ENCODE assay signal across 10 cellular contexts in the genomic region with DNA sequence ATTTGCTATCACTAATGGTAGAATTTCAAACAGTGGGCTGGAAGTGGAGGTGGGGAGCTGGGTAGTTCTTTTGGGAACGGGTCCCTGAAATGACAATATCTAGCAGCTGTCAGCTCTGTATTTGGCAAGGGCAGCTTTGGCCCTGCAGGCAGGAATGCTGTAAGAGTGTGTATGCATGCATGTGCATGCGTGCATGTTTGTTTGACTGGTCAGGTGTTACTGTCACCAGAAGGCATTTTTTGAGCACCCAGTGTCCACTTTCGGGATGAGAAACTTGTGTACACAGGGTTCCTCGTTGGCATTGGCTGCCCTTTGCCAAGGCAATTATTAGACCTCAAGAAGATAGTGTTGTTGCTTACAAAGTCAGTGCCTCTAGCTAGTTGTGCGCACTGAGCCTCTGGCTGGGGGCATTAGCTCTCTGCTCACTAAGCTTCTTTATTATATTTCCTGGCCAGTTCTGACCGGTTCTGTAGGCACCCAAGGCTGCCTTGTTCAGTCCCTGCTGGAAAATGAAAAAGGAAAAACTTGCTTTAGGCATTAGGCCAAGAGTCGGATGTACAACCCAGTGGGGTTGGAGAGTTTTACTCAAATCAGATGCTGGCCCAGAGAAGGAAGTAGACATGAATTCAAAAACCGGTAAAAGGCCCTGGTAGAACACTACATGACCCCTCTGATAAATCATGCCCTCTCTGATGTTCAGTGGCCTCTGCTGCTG. TPM values are rescaled to one million over a fixed set of nuclear protein-coding genes. Genes with fewer than 3 reads are reported as not detected.
A peak's percentile ranks its signal among the peaks of the same experiment; 100 is the strongest.
DNase-seq lines count a peak whose midpoint lies in the region; ATAC-seq and TF ChIP-seq lines count a peak whose summit lies in the region.
"Had no signal": no experiment of that assay in that cellular context is flagged by ENCODE, and none has a peak within 500 bp of the region (broad histone marks: within the 10 kb centered on the region; RNA-seq: fewer than 3 reads in every experiment).

No MANE protein-coding gene starts in this region.

- intact Hi-C loops in activated B cell treated with CpG ODN at 0.5 μM for 24 hours (cut with micrococcal nuclease) (loop anchor here (10.0 kb wide), 1 partner anchor 307 kb away; the partner anchor contains the start of gene ADAM19), left ventricle myocardium inferior (cut with micrococcal nuclease) (no loop called here)

- POLR2A ChIA-PET in activated B cell treated with CpG ODN at 0.5 μM for 24 hours (lab: Charles Lee), result interaction anchor here (0.9 to 6.5 kb wide), 8 partner anchors 11 to 125 kb away, joined by 3 to 73 read pairs (median 11); partner anchors contain the start of gene MED7

- H3K27ac ChIP-seq in left ventricle myocardium inferior (replicated peaks), result peak overlapping the region; percentile 81
- H3K27ac ChIP-seq: PC-9 had no signal

- peak overlapping the region; percentile 79 for H3K4me3 ChIP-seq in left ventricle myocardium inferior
- H3K4me3 ChIP-seq: PC-9 had no signal

- peak; percentile 15 for DNase-seq in SIG-M5 treated with dmso at 0.1 percent for 504 hours (lab: John Stamatoyannopoulos, UW; ENCODE audit: unreplicated experiment)
- no peak for DNase-seq in SIG-M5 (lab: John Stamatoyannopoulos, UW)
- DNase-seq in activated B cell treated with CpG ODN at 0.5 μM for 24 hours, result no peak
- DNase-seq in left ventricle myocardium inferior, result peak; percentile 32
- peak in 1 of 2 donors; percentile 54 for DNase-seq in stimulated activated effector memory CD8-positive, alpha-beta T cell treated with anti-CD3 and anti-CD28 coated beads, Interleukin-12 subunit alpha, Interleukin-12 subunit beta, amount 100 ng/mL, for 72 hours (ENCODE audit: low spot score in 2 of 2)
- DNase-seq: activated effector memory CD4-positive, alpha-beta T cell treated with anti-CD3 and anti-CD28 coated beads, Interleukin-2, amount 50 U/mL, for 16 hours; PC-9 had no signal

- peaks cover 47% of the 10 kb centered on the region for H3K36me3 Mint-ChIP-seq in activated B cell treated with CpG ODN at 0.5 μM for 24 hours (ENCODE audit: low read depth)
- peaks cover 58% of the 10 kb centered on the region for H3K36me3 Mint-ChIP-seq in stimulated activated effector memory CD8-positive, alpha-beta T cell treated with anti-CD3 and anti-CD28 coated beads, Interleukin-12 subunit alpha, Interleukin-12 subunit beta, amount 100 ng/mL, for 72 hours

- ATAC-seq in activated B cell treated with CpG ODN at 0.5 μM for 24 hours (ENCODE audit: low read depth), result no peak
- no peak for ATAC-seq in stimulated activated effector memory CD8-positive, alpha-beta T cell treated with anti-CD3 and anti-CD28 coated beads, Interleukin-12 subunit alpha, Interleukin-12 subunit beta, amount 100 ng/mL, for 72 hours
- no peak for ATAC-seq in GM18520 (IDR thresholded peaks at IDR 0.05; ENCODE audit: unreplicated experiment)
- ATAC-seq in HG03139 (IDR thresholded peaks at IDR 0.05; ENCODE audit: unreplicated experiment), result no peak
- ATAC-seq in HG02884 (IDR thresholded peaks at IDR 0.05; ENCODE audit: unreplicated experiment), result no peak

- no peaks in the 10 kb centered on the region for H3K27me3 Mint-ChIP-seq in activated B cell treated with CpG ODN at 0.5 μM for 24 hours

- CTCF ChIA-PET in activated B cell treated with CpG ODN at 0.5 μM for 24 hours (lab: Charles Lee), result interaction anchor here (0.7 to 1.8 kb wide), 5 partner anchors 14 to 40 kb away, joined by 4 read pairs; no protein-coding TSS in a partner anchor

- peaks cover 6% of the 10 kb centered on the region for H3K9me3 Mint-ChIP-seq in activated B cell treated with CpG ODN at 0.5 μM for 24 hours
- no peaks in the 10 kb centered on the region for H3K9me3 Mint-ChIP-seq in stimulated activated effector memory CD8-positive, alpha-beta T cell treated with anti-CD3 and anti-CD28 coated beads, Interleukin-12 subunit alpha, Interleukin-12 subunit beta, amount 100 ng/mL, for 72 hours

- H3K4me1 Mint-ChIP-seq in activated B cell treated with CpG ODN at 0.5 μM for 24 hours, result peaks cover 89% of the 10 kb centered on the region
- H3K4me1 Mint-ChIP-seq in stimulated activated effector memory CD8-positive, alpha-beta T cell treated with anti-CD3 and anti-CD28 coated beads, Interleukin-12 subunit alpha, Interleukin-12 subunit beta, amount 100 ng/mL, for 72 hours, result peaks cover 91% of the 10 kb centered on the region

- peaks cover 22% of the 10 kb centered on the region for H3K27me3 ChIP-seq in left ventricle myocardium inferior (ENCODE audit: low read depth)

- peak overlapping the region; percentile 93 for H3K4me3 Mint-ChIP-seq in activated B cell treated with CpG ODN at 0.5 μM for 24 hours
- peak overlapping the region; percentile 88 for H3K4me3 Mint-ChIP-seq in stimulated activated effector memory CD8-positive, alpha-beta T cell treated with anti-CD3 and anti-CD28 coated beads, Interleukin-12 subunit alpha, Interleukin-12 subunit beta, amount 100 ng/mL, for 72 hours

- H3K36me3 ChIP-seq in left ventricle myocardium inferior, result no peaks in the 10 kb centered on the region

- peak overlapping the region; percentile 95 for H3K27ac Mint-ChIP-seq in activated B cell treated with CpG ODN at 0.5 μM for 24 hours
- H3K27ac Mint-ChIP-seq in stimulated activated effector memory CD8-positive, alpha-beta T cell treated with anti-CD3 and anti-CD28 coated beads, Interleukin-12 subunit alpha, Interleukin-12 subunit beta, amount 100 ng/mL, for 72 hours, result peak overlapping the region; percentile 97

- TF ChIP-seq CTCF in activated B cell treated with CpG ODN at 0.5 μM for 24 hours (IDR thresholded peaks at IDR 0.05) (no peak), left ventricle myocardium inferior (IDR thresholded peaks at IDR 0.05; ENCODE audit: borderline replicate concordance) (peak; percentile 47)

- H3K4me1 ChIP-seq in left ventricle myocardium inferior, result peaks cover 62% of the 10 kb centered on the region

- no peaks in the 10 kb centered on the region for H3K9me3 ChIP-seq in left ventricle myocardium inferior (replicated peaks)

RNA-seq across cellular contexts. Expression of gene CYFIP2, which starts 2.0 kb away (rescaled TPM):
- total RNA-seq in activated B cell treated with CpG ODN at 0.5 μM for 24 hours (385 and 471 TPM in 2 replicates), left ventricle myocardium inferior (28.2 TPM)
- total RNA-seq: PC-9 had no signal

Comparison
In these comparisons a context has a peak if more than half of its experiments do, and no peak if none do; other contexts are left out.
1. DNase-seq: peak in SIG-M5 treated with dmso at 0.1 percent for 504 hours (single experiment) and left ventricle myocardium inferior (single experiment); none in SIG-M5 (single experiment) and activated B cell treated with CpG ODN at 0.5 μM for 24 hours (single experiment).
2. RNA of gene CYFIP2, which starts 2.0 kb away (total RNA-seq): 385 to 471 TPM in activated B cell treated with CpG ODN at 0.5 μM for 24 hours; 28.2 TPM in left ventricle myocardium inferior (single experiment); every median in the first group is over 10 times any median in the second.